In the genomic region with DNA sequence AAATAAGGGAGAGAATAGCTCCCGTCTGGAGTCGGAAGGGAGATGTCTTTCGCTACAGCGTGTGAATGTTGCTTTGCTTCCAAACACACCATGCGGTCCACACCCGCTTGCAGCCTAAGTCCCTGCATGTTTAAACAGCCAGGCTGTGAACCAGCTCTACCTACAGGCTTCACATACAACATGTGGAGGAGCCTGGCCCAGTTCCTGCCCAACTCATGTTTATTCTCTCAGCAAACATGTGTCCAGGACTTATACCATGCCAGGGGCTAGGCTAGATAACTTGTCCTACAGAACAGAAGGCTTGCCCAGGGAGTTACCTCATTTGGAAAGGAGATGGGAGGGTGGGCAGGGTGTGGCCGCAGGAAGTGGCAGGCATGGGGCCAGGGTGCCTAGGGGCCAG, we compare ENCODE assay signal across 15 cellular contexts.
DNase-seq lines count a peak whose midpoint lies in the region; ATAC-seq lines count a peak whose summit lies in the region.
"Had no signal": no experiment of that assay in that cellular context is flagged by ENCODE, and none has a peak within 500 bp of the region (broad histone marks: within the 10 kb centered on the region; RNA-seq: fewer than 3 reads in every experiment).

No MANE protein-coding gene starts in this region.

- H4K91ac ChIP-seq in neuronal stem cell (ENCODE audit: low read depth, low read length, poor library complexity) = no peak overlapping the region

- H3K4me1 Mint-ChIP-seq in activated naive CD8-positive, alpha-beta T cell (ENCODE audit: low read depth) = peaks cover 89% of the 10 kb centered on the region

- no peak overlapping the region for H3K27ac ChIP-seq in neuronal stem cell (replicated peaks; ENCODE audit: low read length)
- H3K27ac ChIP-seq: epithelial cell of prostate, PC-9 had no signal

- peak overlapping the region; percentile 36 for H3K18ac ChIP-seq in neuronal stem cell (ENCODE audit: low read length)

- H3K4me1 ChIP-seq in neuronal stem cell (ENCODE audit: control insufficient read depth in 2 of 2, insufficient read depth in 1 of 2, low read depth in 1 of 2, low read length in 2 of 2) = peaks cover 3 to 5% of the 10 kb centered on the region in 2 donors

- no peaks in the 10 kb centered on the region for H3K27me3 ChIP-seq in MG63
- H3K27me3 ChIP-seq in neuronal stem cell (ENCODE audit: control insufficient read depth in 3 of 3, insufficient read depth in 3 of 3, low read depth in 1 of 3, low read length in 3 of 3) = no peaks in the 10 kb centered on the region

- DNase-seq in activated CD8-positive, alpha-beta memory T cell treated with anti-CD3 and anti-CD28 coated beads, Interleukin-2, amount 50 U/mL, for 48 hours = peak; percentile 57
- DNase-seq in activated CD8-positive, alpha-beta memory T cell treated with anti-CD3 and anti-CD28 coated beads for 24 hours = no peak
- peak; percentile 38 for DNase-seq in MG63
- no peak for DNase-seq in neuronal stem cell (ENCODE audit: low spot score)
- no peak for DNase-seq in D341Med (ENCODE audit: low spot score)
- DNase-seq in pons (ENCODE audit: low spot score) = no peak
- DNase-seq: GOT3, NCI-H1436, NCI-H510A, PC-9 had no signal

- no peak overlapping the region for H2BK5ac ChIP-seq in neuronal stem cell (ENCODE audit: low read length)

- peak overlapping the region; percentile 87 for H3K27ac Mint-ChIP-seq in activated naive CD8-positive, alpha-beta T cell
- H3K27ac Mint-ChIP-seq: mesothelial cell of epicardium had no signal

- H3K4me3 ChIP-seq in MG63 = no peak overlapping the region
- H3K4me3 ChIP-seq in neuronal stem cell (ENCODE audit: low read length in 2 of 2) = no peak overlapping the region
- H3K4me3 ChIP-seq: PC-9 had no signal

- H3K36me3 Mint-ChIP-seq in activated naive CD8-positive, alpha-beta T cell = peaks cover 2% of the 10 kb centered on the region
- H3K36me3 Mint-ChIP-seq: mesothelial cell of epicardium had no signal

- no peaks in the 10 kb centered on the region for H3K9me3 Mint-ChIP-seq in activated naive CD8-positive, alpha-beta T cell (ENCODE audit: low read depth)
- H3K9me3 Mint-ChIP-seq: IgD-negative memory B cell, mesothelial cell of epicardium had no signal

- no peak overlapping the region for H3K4me2 ChIP-seq in neuronal stem cell (ENCODE audit: insufficient read depth, low read length, poor library complexity, severe bottlenecking)
- H3K4me2 ChIP-seq: PC-9 had no signal

- H2AK5ac ChIP-seq in neuronal stem cell (ENCODE audit: low read depth, low read length) = no peak overlapping the region

- H3K14ac ChIP-seq in neuronal stem cell (ENCODE audit: low read length) = no peak overlapping the region

- H3K23ac ChIP-seq in neuronal stem cell (ENCODE audit: low read depth, low read length, poor library complexity) = no peak overlapping the region

- no peaks in the 10 kb centered on the region for H3K79me1 ChIP-seq in neuronal stem cell (ENCODE audit: low read depth, low read length)

- H3K9me3 ChIP-seq in MG63 (no peaks in the 10 kb centered on the region), neuronal stem cell (replicated peaks in 1 of 2; ENCODE audit: control insufficient read depth in 2 of 2, insufficient read depth in 1 of 2, low read depth in 1 of 2, low read length in 2 of 2) (no peaks in the 10 kb centered on the region)

- no peak overlapping the region for H3K4ac ChIP-seq in neuronal stem cell (ENCODE audit: low read length)

- H2BK15ac ChIP-seq in neuronal stem cell (ENCODE audit: low read length) = no peak overlapping the region

- no peaks in the 10 kb centered on the region for H3K27me3 Mint-ChIP-seq in activated naive CD8-positive, alpha-beta T cell

- H2AFZ ChIP-seq in neuronal stem cell (ENCODE audit: low read length) = no peak overlapping the region
- H2AFZ ChIP-seq: PC-9 had no signal

- no peak overlapping the region for H4K8ac ChIP-seq in neuronal stem cell (ENCODE audit: low read depth, low read length)

- no peak for ATAC-seq in HG03159 (IDR thresholded peaks at IDR 0.05; ENCODE audit: unreplicated experiment)

- H2BK120ac ChIP-seq in neuronal stem cell (ENCODE audit: low read depth, low read length) = no peak overlapping the region

- no peak overlapping the region for H3K9ac ChIP-seq in neuronal stem cell (ENCODE audit: low read depth, low read length, poor library complexity)

- peak overlapping the region; percentile 33 for H3K4me3 Mint-ChIP-seq in activated naive CD8-positive, alpha-beta T cell
- H3K4me3 Mint-ChIP-seq: mesothelial cell of epicardium had no signal

- no peaks in the 10 kb centered on the region for H3K36me3 ChIP-seq in MG63
- H3K36me3 ChIP-seq in neuronal stem cell (replicated peaks in 1 of 2; ENCODE audit: control insufficient read depth in 2 of 2, insufficient read depth in 2 of 2, low read length in 2 of 2) = no peaks in the 10 kb centered on the region

- no peak overlapping the region for H2BK12ac ChIP-seq in neuronal stem cell (ENCODE audit: low read length)

- WGBS in neuronal stem cell (ENCODE audit: extremely low coverage in 2 of 2, insufficient read length in 2 of 2, insufficient replicate concordance in 1 of 2), 2 donors = no CpG with 5 or more reads among the region's 7 CpGs

Comparison
In these comparisons a context has a peak if more than half of its experiments do, and no peak if none do; other contexts are left out.
1. DNase-seq: peak in activated CD8-positive, alpha-beta memory T cell treated with anti-CD3 and anti-CD28 coated beads, Interleukin-2, amount 50 U/mL, for 48 hours (single experiment) and MG63 (single experiment); none in activated CD8-positive, alpha-beta memory T cell treated with anti-CD3 and anti-CD28 coated beads for 24 hours (single experiment), neuronal stem cell (single experiment), D341Med (single experiment) and pons (single experiment).